Comparison of ENCODE assay signal across 24 cellular contexts in the genomic region with DNA sequence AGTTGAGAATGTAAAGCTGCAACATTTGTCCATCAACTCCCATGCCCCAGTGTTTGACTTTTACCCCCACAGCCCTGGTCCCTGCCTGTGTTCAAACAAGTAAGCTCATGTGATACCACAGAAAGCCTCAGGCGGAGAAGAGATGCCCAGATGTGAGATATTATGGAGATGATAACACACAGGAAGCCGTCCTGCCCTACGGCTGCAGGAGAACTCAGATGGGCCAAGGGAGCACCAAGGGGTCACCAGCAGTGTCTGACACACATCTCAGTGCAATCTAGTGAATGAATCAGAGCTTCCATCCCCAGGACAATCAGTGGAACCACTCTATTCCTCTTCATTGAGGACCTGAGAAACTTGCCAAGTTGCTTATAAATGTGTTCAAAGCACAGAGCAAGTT. TPM values are rescaled to one million over a fixed set of nuclear protein-coding genes. Genes with fewer than 3 reads are reported as not detected.
"Had no signal": no experiment of that assay in that cellular context is flagged by ENCODE, and none has a peak within 500 bp of the region (broad histone marks: within the 10 kb centered on the region; RNA-seq: fewer than 3 reads in every experiment).

No MANE protein-coding gene starts in this region.

- H3K36me3 ChIP-seq: esophagus muscularis mucosa, heart left ventricle, neutrophil, right lobe of liver, tibial artery, upper lobe of right lung had no signal

- H3K4me1 ChIP-seq: esophagus muscularis mucosa, heart left ventricle, psoas muscle, right lobe of liver, tibial artery, upper lobe of right lung had no signal

- ATAC-seq: heart left ventricle; mucosa of descending colon; naive thymus-derived CD8-positive, alpha-beta T cell; psoas muscle; right lobe of liver; stimulated activated memory B cell treated with anti-CD40 and anti-IgM and Interleukin-4, amounts not matched to agents 10 μg/mL and 1 μg/mL and 100 μg/mL, for 72 hours; upper lobe of right lung had no signal

- H3K27me3 ChIP-seq: esophagus muscularis mucosa, heart left ventricle, neutrophil, right lobe of liver, tibial artery, upper lobe of right lung had no signal

- H3K4me3 ChIP-seq: esophagus muscularis mucosa, heart left ventricle, mucosa of descending colon, psoas muscle, right lobe of liver, tibial artery, upper lobe of right lung had no signal

- DNase-seq: effector memory CD4-positive, alpha-beta T cell; heart left ventricle; hippocampal formation; kidney glomerular epithelial cell; mammary epithelial cell; mucosa of descending colon; naive thymus-derived CD8-positive, alpha-beta T cell; psoas muscle; retina; right lobe of liver; stimulated activated CD4-positive, alpha-beta T cell treated with anti-CD3 and anti-CD28 coated beads, Interleukin-15, amount 100 ng/mL, for 24 hours; stimulated activated CD4-positive, alpha-beta T cell treated with anti-CD3 and anti-CD28 coated beads, Interleukin-1b, Interleukin-23, amount 100 ng/mL, for 48 hours; stimulated activated CD4-positive, alpha-beta T cell treated with anti-CD3 and anti-CD28 coated beads, Interleukin-4, amount 100 ng/mL, for 24 hours; tibial artery; upper lobe of right lung had no signal

- H3K27ac ChIP-seq: esophagus muscularis mucosa, heart left ventricle, neutrophil, psoas muscle, right lobe of liver, tibial artery, upper lobe of right lung had no signal

RNA-seq across cellular contexts. Expression of a gene that starts 14.0 kb away (rescaled TPM):
- total RNA-seq: esophagus muscularis mucosa; frontal cortex; glomerular endothelial cell; heart left ventricle; lower leg skin; mammary epithelial cell; mucosa of descending colon; naive thymus-derived CD8-positive, alpha-beta T cell; osteoblast; psoas muscle; right lobe of liver; temporal lobe; upper lobe of right lung had no signal
- polyA plus RNA-seq: heart left ventricle; mammary epithelial cell; naive thymus-derived CD8-positive, alpha-beta T cell; neural cell; psoas muscle had no signal

RNA-seq across cellular contexts. Expression of a gene that starts 24.5 kb away (rescaled TPM):
- total RNA-seq: glomerular endothelial cell; heart left ventricle; lower leg skin; mammary epithelial cell; mucosa of descending colon; naive thymus-derived CD8-positive, alpha-beta T cell; osteoblast; psoas muscle; right lobe of liver; upper lobe of right lung had no signal
- polyA plus RNA-seq: heart left ventricle; mammary epithelial cell; naive thymus-derived CD8-positive, alpha-beta T cell; neural cell had no signal
